ENCODE assay signal across 1 cellular context in the genomic region with DNA sequence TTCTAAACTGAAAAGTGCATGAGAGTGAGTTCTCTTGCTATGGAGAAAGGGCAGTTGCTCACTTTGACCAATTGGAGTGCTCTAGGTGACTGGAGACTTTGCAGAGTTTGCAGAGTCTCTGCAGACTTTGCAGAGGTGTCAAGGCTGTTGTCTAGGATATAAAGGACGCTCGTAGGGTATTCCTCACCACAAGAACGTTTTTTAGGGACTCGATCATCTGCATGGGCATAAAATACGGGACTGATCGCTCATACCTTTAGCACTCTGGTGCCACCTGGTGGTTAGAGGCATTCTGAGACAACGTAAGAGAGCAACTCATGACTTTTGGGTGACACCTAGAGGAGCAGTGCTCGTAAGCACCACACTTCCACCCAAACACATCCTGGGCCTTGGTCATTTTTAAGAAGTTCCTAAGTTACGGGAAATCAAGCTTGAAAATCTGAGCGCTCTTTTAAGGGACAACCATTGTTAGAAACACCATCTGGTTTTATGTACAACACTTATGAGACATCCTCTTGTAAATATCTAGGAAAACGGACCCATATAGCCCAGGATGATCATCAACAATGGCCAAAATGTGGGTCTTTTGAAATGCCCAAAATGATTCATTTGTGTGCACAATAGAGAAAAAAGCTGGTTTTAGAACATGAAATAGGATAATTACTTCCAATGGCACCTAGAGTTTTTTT.
A peak's percentile ranks its signal among the peaks of the same experiment; 100 is the strongest.
TF ChIP-seq lines count a peak whose summit lies in the region.

No MANE protein-coding gene starts in this region.

TF ChIP-seq in HepG2, 621 proteins besides CTCF, POLR2A, EP300 and RAD21 (continued from another document and continues in another):
- TF ChIP-seq, protein P1, sequence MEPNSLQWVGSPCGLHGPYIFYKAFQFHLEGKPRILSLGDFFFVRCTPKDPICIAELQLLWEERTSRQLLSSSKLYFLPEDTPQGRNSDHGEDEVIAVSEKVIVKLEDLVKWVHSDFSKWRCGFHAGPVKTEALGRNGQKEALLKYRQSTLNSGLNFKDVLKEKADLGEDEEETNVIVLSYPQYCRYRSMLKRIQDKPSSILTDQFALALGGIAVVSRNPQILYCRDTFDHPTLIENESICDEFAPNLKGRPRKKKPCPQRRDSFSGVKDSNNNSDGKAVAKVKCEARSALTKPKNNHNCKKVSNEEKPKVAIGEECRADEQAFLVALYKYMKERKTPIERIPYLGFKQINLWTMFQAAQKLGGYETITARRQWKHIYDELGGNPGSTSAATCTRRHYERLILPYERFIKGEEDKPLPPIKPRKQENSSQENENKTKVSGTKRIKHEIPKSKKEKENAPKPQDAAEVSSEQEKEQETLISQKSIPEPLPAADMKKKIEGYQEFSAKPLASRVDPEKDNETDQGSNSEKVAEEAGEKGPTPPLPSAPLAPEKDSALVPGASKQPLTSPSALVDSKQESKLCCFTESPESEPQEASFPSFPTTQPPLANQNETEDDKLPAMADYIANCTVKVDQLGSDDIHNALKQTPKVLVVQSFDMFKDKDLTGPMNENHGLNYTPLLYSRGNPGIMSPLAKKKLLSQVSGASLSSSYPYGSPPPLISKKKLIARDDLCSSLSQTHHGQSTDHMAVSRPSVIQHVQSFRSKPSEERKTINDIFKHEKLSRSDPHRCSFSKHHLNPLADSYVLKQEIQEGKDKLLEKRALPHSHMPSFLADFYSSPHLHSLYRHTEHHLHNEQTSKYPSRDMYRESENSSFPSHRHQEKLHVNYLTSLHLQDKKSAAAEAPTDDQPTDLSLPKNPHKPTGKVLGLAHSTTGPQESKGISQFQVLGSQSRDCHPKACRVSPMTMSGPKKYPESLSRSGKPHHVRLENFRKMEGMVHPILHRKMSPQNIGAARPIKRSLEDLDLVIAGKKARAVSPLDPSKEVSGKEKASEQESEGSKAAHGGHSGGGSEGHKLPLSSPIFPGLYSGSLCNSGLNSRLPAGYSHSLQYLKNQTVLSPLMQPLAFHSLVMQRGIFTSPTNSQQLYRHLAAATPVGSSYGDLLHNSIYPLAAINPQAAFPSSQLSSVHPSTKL (CRISPR knock-in tag; IDR thresholded peaks at IDR 0.05) = peak; percentile 32; the same call in 1 of the 2 replicates
- TF ChIP-seq MZF1 (CRISPR knock-in tag; IDR thresholded peaks at IDR 0.05; ENCODE audit: borderline replicate concordance) (no peak), HNRNPUL1 (IDR thresholded peaks at IDR 0.05; ENCODE audit: low read depth, low read length) (no peak), MTF1 (CRISPR knock-in tag; IDR thresholded peaks at IDR 0.05) (no peak), ZNF496 (CRISPR knock-in tag; IDR thresholded peaks at IDR 0.05; ENCODE audit: insufficient replicate concordance) (no peak), THAP11 (CRISPR knock-in tag; IDR thresholded peaks at IDR 0.05) (peak; percentile 63), TBP (CRISPR knock-in tag; IDR thresholded peaks at IDR 0.05) (no peak), NAIF1 (CRISPR knock-in tag; IDR thresholded peaks at IDR 0.05; ENCODE audit: borderline replicate concordance) (0 out of 2 replicates have a peak, but pooled peaks have one; percentile 31), PLRG1 (conservative IDR thresholded peaks at IDR 0.05) (no peak), SIN3B (IDR thresholded peaks at IDR 0.05; ENCODE audit: low read length) (no peak), SALL1 (CRISPR knock-in tag; IDR thresholded peaks at IDR 0.05) (no peak), ZNF224 (CRISPR knock-in tag; IDR thresholded peaks at IDR 0.05) (no peak), ZFX (CRISPR knock-in tag; IDR thresholded peaks at IDR 0.05; ENCODE audit: low read depth) (no peak), EEA1 (CRISPR knock-in tag; IDR thresholded peaks at IDR 0.05; ENCODE audit: borderline replicate concordance) (no peak), NCOA5 (CRISPR knock-in tag; IDR thresholded peaks at IDR 0.05) (no peak), ATF7-NPFF (CRISPR knock-in tag; IDR thresholded peaks at IDR 0.05; ENCODE audit: low read depth) (no peak), TMF1 (CRISPR knock-in tag; IDR thresholded peaks at IDR 0.05; ENCODE audit: low read depth) (no peak), TCF7 (IDR thresholded peaks at IDR 0.05; ENCODE audit: low read depth) (no peak), KLF12 (CRISPR knock-in tag; IDR thresholded peaks at IDR 0.05; ENCODE audit: borderline replicate concordance) (no peak), ZNF430 (CRISPR knock-in tag; IDR thresholded peaks at IDR 0.05) (no peak), ZNF17 (CRISPR knock-in tag; IDR thresholded peaks at IDR 0.05) (no peak), KAT2B (IDR thresholded peaks at IDR 0.05; ENCODE audit: borderline replicate concordance, low read depth, low read length) (no peak), CCAR2 (optimal IDR thresholded peaks at IDR 0.05; ENCODE audit: low read depth, low read length) (no peak), ZSCAN20 (CRISPR knock-in tag; IDR thresholded peaks at IDR 0.05; ENCODE audit: borderline replicate concordance) (no peak), TARDBP (CRISPR knock-in tag; IDR thresholded peaks at IDR 0.05) (peak; percentile 45; the same call in 1 of the 2 replicates), ZNF136 (CRISPR knock-in tag; IDR thresholded peaks at IDR 0.05; ENCODE audit: low read depth) (no peak), ZNF589 (CRISPR knock-in tag; conservative IDR thresholded peaks at IDR 0.05) (no peak)
- TF ChIP-seq, protein P2, sequence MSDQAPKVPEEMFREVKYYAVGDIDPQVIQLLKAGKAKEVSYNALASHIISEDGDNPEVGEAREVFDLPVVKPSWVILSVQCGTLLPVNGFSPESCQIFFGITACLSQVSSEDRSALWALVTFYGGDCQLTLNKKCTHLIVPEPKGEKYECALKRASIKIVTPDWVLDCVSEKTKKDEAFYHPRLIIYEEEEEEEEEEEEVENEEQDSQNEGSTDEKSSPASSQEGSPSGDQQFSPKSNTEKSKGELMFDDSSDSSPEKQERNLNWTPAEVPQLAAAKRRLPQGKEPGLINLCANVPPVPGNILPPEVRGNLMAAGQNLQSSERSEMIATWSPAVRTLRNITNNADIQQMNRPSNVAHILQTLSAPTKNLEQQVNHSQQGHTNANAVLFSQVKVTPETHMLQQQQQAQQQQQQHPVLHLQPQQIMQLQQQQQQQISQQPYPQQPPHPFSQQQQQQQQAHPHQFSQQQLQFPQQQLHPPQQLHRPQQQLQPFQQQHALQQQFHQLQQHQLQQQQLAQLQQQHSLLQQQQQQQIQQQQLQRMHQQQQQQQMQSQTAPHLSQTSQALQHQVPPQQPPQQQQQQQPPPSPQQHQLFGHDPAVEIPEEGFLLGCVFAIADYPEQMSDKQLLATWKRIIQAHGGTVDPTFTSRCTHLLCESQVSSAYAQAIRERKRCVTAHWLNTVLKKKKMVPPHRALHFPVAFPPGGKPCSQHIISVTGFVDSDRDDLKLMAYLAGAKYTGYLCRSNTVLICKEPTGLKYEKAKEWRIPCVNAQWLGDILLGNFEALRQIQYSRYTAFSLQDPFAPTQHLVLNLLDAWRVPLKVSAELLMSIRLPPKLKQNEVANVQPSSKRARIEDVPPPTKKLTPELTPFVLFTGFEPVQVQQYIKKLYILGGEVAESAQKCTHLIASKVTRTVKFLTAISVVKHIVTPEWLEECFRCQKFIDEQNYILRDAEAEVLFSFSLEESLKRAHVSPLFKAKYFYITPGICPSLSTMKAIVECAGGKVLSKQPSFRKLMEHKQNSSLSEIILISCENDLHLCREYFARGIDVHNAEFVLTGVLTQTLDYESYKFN (CRISPR knock-in tag; conservative IDR thresholded peaks at IDR 0.05) = no peak
- TF ChIP-seq, protein P3, sequence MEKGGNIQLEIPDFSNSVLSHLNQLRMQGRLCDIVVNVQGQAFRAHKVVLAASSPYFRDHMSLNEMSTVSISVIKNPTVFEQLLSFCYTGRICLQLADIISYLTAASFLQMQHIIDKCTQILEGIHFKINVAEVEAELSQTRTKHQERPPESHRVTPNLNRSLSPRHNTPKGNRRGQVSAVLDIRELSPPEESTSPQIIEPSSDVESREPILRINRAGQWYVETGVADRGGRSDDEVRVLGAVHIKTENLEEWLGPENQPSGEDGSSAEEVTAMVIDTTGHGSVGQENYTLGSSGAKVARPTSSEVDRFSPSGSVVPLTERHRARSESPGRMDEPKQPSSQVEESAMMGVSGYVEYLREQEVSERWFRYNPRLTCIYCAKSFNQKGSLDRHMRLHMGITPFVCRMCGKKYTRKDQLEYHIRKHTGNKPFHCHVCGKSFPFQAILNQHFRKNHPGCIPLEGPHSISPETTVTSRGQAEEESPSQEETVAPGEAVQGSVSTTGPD (CRISPR knock-in tag; IDR thresholded peaks at IDR 0.05) = no peak
- TF ChIP-seq, protein P4, sequence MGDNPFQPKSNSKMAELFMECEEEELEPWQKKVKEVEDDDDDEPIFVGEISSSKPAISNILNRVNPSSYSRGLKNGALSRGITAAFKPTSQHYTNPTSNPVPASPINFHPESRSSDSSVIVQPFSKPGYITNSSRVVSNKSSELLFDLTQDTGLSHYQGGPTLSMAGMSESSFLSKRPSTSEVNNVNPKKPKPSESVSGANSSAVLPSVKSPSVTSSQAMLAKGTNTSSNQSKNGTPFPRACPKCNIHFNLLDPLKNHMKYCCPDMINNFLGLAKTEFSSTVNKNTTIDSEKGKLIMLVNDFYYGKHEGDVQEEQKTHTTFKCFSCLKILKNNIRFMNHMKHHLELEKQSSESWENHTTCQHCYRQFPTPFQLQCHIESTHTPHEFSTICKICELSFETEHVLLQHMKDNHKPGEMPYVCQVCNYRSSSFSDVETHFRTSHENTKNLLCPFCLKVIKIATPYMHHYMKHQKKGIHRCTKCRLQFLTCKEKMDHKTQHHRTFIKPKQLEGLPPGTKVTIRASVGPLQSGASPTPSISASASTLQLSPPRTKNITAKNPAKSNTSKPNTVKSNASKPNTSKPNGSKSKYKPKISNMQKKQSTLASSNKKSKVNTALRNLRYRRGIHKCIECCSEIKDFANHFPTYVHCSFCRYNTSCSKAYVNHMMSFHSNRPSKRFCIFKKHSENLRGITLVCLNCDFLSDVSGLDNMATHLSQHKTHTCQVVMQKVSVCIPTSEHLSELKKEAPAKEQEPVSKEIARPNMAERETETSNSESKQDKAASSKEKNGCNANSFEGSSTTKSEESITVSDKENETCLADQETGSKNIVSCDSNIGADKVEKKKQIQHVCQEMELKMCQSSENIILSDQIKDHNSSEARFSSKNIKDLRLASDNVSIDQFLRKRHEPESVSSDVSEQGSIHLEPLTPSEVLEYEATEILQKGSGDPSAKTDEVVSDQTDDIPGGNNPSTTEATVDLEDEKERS (CRISPR knock-in tag; IDR thresholded peaks at IDR 0.05) = no peak
- TF ChIP-seq, protein P5, sequence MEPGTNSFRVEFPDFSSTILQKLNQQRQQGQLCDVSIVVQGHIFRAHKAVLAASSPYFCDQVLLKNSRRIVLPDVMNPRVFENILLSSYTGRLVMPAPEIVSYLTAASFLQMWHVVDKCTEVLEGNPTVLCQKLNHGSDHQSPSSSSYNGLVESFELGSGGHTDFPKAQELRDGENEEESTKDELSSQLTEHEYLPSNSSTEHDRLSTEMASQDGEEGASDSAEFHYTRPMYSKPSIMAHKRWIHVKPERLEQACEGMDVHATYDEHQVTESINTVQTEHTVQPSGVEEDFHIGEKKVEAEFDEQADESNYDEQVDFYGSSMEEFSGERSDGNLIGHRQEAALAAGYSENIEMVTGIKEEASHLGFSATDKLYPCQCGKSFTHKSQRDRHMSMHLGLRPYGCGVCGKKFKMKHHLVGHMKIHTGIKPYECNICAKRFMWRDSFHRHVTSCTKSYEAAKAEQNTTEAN (CRISPR knock-in tag; conservative IDR thresholded peaks at IDR 0.05) = no peak
- TF ChIP-seq, protein P6, sequence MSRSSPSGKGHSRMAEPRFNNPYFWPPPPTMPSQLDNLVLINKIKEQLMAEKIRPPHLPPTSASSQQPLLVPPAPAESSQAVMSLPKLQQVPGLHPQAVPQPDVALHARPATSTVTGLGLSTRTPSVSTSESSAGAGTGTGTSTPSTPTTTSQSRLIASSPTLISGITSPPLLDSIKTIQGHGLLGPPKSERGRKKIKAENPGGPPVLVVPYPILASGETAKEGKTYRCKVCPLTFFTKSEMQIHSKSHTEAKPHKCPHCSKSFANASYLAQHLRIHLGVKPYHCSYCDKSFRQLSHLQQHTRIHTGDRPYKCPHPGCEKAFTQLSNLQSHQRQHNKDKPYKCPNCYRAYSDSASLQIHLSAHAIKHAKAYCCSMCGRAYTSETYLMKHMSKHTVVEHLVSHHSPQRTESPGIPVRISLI (CRISPR knock-in tag; IDR thresholded peaks at IDR 0.05; ENCODE audit: borderline replicate concordance) = no peak
- TF ChIP-seq, protein P7, sequence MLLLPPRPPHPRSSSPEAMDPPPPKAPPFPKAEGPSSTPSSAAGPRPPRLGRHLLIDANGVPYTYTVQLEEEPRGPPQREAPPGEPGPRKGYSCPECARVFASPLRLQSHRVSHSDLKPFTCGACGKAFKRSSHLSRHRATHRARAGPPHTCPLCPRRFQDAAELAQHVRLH (CRISPR knock-in tag; IDR thresholded peaks at IDR 0.05; ENCODE audit: borderline replicate concordance, low read depth) = peak; percentile 55; the same call in 1 of the 2 replicates
- TF ChIP-seq, protein P8, sequence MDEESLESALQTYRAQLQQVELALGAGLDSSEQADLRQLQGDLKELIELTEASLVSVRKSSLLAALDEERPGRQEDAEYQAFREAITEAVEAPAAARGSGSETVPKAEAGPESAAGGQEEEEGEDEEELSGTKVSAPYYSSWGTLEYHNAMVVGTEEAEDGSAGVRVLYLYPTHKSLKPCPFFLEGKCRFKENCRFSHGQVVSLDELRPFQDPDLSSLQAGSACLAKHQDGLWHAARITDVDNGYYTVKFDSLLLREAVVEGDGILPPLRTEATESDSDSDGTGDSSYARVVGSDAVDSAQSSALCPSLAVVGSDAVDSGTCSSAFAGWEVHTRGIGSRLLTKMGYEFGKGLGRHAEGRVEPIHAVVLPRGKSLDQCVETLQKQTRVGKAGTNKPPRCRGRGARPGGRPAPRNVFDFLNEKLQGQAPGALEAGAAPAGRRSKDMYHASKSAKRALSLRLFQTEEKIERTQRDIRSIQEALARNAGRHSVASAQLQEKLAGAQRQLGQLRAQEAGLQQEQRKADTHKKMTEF (CRISPR knock-in tag; IDR thresholded peaks at IDR 0.05) = 0 out of 2 replicates have a peak, but pooled peaks have one; percentile 21
- TF ChIP-seq, protein P9, sequence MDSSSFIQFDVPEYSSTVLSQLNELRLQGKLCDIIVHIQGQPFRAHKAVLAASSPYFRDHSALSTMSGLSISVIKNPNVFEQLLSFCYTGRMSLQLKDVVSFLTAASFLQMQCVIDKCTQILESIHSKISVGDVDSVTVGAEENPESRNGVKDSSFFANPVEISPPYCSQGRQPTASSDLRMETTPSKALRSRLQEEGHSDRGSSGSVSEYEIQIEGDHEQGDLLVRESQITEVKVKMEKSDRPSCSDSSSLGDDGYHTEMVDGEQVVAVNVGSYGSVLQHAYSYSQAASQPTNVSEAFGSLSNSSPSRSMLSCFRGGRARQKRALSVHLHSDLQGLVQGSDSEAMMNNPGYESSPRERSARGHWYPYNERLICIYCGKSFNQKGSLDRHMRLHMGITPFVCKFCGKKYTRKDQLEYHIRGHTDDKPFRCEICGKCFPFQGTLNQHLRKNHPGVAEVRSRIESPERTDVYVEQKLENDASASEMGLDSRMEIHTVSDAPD (CRISPR knock-in tag; IDR thresholded peaks at IDR 0.05) = no peak
- TF ChIP-seq, protein P10, sequence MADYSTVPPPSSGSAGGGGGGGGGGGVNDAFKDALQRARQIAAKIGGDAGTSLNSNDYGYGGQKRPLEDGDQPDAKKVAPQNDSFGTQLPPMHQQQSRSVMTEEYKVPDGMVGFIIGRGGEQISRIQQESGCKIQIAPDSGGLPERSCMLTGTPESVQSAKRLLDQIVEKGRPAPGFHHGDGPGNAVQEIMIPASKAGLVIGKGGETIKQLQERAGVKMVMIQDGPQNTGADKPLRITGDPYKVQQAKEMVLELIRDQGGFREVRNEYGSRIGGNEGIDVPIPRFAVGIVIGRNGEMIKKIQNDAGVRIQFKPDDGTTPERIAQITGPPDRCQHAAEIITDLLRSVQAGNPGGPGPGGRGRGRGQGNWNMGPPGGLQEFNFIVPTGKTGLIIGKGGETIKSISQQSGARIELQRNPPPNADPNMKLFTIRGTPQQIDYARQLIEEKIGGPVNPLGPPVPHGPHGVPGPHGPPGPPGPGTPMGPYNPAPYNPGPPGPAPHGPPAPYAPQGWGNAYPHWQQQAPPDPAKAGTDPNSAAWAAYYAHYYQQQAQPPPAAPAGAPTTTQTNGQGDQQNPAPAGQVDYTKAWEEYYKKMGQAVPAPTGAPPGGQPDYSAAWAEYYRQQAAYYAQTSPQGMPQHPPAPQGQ (CRISPR knock-in tag; IDR thresholded peaks at IDR 0.05; ENCODE audit: borderline replicate concordance) = no peak
